In the genomic region with DNA sequence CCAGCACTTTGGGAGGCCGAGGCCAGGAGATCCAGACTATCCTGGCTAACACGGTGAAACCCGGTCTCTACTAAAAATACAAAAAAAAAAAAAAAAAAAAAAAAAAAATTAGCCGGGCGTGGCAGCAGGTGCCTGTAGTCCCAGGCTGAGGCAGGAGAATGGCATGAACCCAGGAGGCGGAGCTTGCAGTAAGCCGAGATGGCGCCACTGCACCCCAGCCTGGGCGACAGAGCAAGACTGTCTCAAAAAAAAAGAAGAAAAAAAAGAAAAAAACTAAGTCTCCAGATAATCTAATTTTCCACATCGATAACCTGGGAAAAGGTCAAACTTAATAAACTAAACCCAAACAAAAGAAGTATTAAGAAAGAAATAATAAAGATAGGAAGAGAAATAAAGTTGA, we compare ENCODE assay signal across 6 cellular contexts. TPM values are rescaled to one million over a fixed set of nuclear protein-coding genes. Genes with fewer than 3 reads are reported as not detected.
DNase-seq lines count a peak whose midpoint lies in the region; ATAC-seq, FAIRE-seq and TF ChIP-seq lines count a peak whose summit lies in the region.
"Not testable (repeated sequence)": the region's sequence is repeated elsewhere in the genome, so short reads cannot be mapped to it uniquely, and the experiment has no call there.

No MANE protein-coding gene starts in this region.

- FAIRE-seq in pancreas (lab: Jason Lieb, UNC) = peak; percentile 57

- H3K4me3 ChIP-seq in body of pancreas, pancreas: not testable (repeated sequence)

- not testable (repeated sequence) for ATAC-seq in body of pancreas
- peak in 2 of 4 donors; percentile 2 for ATAC-seq in pancreas

- TF ChIP-seq POLR2A in body of pancreas (IDR thresholded peaks at IDR 0.05) = peak in 2 of 3 donors; percentile 51 to 57

- H3K27ac ChIP-seq in body of pancreas (peak overlapping the region in 3 of 4 donors; percentile 39 to 61 (median 54)), pancreas (peak overlapping the region in 1 of 4 donors; percentile 0)

- H3K27me3 ChIP-seq in body of pancreas, pancreas: not testable (repeated sequence)

- intact Hi-C loops in body of pancreas (cut with DNase I); pancreas (cut with DNase I): not testable (repeated sequence)

- not testable (repeated sequence) for H3K36me3 ChIP-seq in body of pancreas (replicated peaks in 1 of 2; ENCODE audit: insufficient read depth in 1 of 2, low read depth in 2 of 2); pancreas

- peaks cover 29% of the 10 kb centered on the region for H3K4me1 ChIP-seq in body of pancreas
- H3K4me1 ChIP-seq in pancreas = not testable (repeated sequence)

- 41 to 44% methylated on average over 10 of the region's 10 CpGs for WGBS in body of pancreas, 2 donors
- WGBS in pancreas, 2 donors = 34 to 35% methylated on average over 10 of the region's 10 CpGs

- peak; percentile 56 for DNase-seq in DMS53 (lab: John Stamatoyannopoulos, UW)
- DNase-seq in NCI-H146 treated with DMSO at 0.1 percent for 48 hours (lab: John Stamatoyannopoulos, UW; ENCODE audit: unreplicated experiment) = peak; percentile 42
- DNase-seq in NCI-H2171 (lab: John Stamatoyannopoulos, UW) = peak; percentile 5
- DNase-seq in SK-N-DZ (ENCODE audit: low spot score) = peak; percentile 37
- DNase-seq in body of pancreas = peak; percentile 81 to 90 (median 82)
- DNase-seq in pancreas = peak in 5 of 6 donors; percentile 73 to 87 (median 80)

- TF ChIP-seq CTCF in body of pancreas (IDR thresholded peaks at IDR 0.05) = peak in 1 of 7 experiments; percentile 5
- TF ChIP-seq CTCF in pancreas (IDR thresholded peaks at IDR 0.05) = not testable (repeated sequence)

- H3K9me3 ChIP-seq in body of pancreas, pancreas: not testable (repeated sequence)

RNA-seq across cellular contexts. Expression of gene ZNF14, which starts 39.1 kb away (rescaled TPM):
- 3.6 and 3.7 TPM in 2 replicates for polyA plus RNA-seq in SK-N-DZ (2014; cell fraction: cytosol; rRNA removed)
- 2.3 and 2.4 TPM in 2 replicates for polyA plus RNA-seq in SK-N-DZ (2014; cell fraction: nucleus; rRNA removed)
- total RNA-seq in body of pancreas (1 to 10 TPM; 5.3 to 6.7 TPM), pancreas (1 to 10 TPM; 2.1 to 4.5 (median 3.1) TPM)
- polyA plus RNA-seq in pancreas = 1 to 10 TPM; 2.0 to 3.2 TPM

RNA-seq across cellular contexts. Expression of gene ZNF506, which starts 49.6 kb away (rescaled TPM):
- polyA plus RNA-seq in SK-N-DZ (2014; cell fraction: cytosol; rRNA removed) = 13.3 and 14.3 TPM in 2 replicates
- polyA plus RNA-seq in SK-N-DZ (2014; cell fraction: nucleus; rRNA removed) = 17.6 and 24.4 TPM in 2 replicates
- 10 to 100 TPM; 20.0 to 30.0 TPM for total RNA-seq in body of pancreas
- total RNA-seq in pancreas = 10 to 100 TPM; 10.5 to 17.2 (median 11.5) TPM
- polyA plus RNA-seq in pancreas = 1 to 10 TPM; 6.1 to 6.5 TPM

Comparison
In these comparisons a context has a peak if more than half of its experiments do, and no peak if none do; other contexts are left out.
1. DNase-seq: peak in every context shown above with its lines; median percentile 82 in body of pancreas; 80 in pancreas; 56 in DMS53; 42 in NCI-H146 treated with DMSO at 0.1 percent for 48 hours; 37 in SK-N-DZ; 5 in NCI-H2171.